9 cellular contexts compared by ENCODE assay signal in the genomic region with DNA sequence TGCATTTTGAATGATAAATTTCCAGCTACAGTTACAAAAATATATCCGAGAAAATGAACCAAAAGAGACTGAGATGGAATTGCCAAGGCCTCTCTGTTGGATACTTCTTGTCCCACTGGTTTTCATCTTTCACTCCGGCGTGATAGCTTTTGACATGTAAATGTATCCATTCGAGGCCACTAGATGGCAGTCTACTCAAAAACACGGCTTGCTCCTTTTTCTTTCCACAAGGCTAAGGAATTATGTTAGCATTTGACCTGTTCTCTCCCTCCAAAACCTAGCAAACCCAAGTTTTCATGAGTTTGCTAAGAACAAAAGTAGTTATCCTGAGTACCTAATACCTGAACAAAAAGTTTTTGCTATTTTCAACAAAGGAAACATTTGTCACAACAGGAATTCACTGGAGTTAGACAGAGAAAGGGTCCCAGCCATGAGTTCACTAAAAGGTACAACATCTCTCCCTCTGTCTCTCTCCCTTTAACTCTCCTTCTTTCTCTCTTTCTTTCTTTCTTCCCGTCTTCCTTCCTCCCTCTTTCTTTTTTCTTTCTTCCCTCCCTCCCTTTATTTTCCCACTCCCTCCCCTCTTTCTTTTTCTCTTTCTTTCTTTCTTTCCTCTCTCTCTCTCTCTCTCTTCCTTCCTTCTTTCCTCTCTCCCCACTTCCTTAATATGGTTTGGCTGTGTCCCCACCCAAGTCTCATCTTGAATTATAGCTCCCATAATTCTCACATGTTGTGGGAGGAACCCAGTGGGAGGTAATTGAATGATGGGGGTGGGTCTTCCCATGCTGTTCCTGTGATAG.
A peak's percentile ranks its signal among the peaks of the same experiment; 100 is the strongest.
DNase-seq lines count a peak whose midpoint lies in the region; ATAC-seq and TF ChIP-seq lines count a peak whose summit lies in the region.
"Had no signal": no experiment of that assay in that cellular context is flagged by ENCODE, and none has a peak within 500 bp of the region (broad histone marks: within the 10 kb centered on the region; RNA-seq: fewer than 3 reads in every experiment).

No MANE protein-coding gene starts in this region.

- no peaks in the 10 kb centered on the region for H3K4me1 ChIP-seq in prostate gland (replicated peaks)

- intact Hi-C loops in prostate gland (cut with DNase I), result no loop called here

- H3K27me3 ChIP-seq in AG04450 (ENCODE audit: control insufficient read depth, insufficient read depth, low read length) (no peaks in the 10 kb centered on the region), GM06990 (replicated peaks; ENCODE audit: control insufficient read depth, insufficient read depth, low read length) (no peaks in the 10 kb centered on the region), prostate gland (replicated peaks; ENCODE audit: insufficient read depth) (no peaks in the 10 kb centered on the region)

- ATAC-seq in HG02610 (IDR thresholded peaks at IDR 0.05; ENCODE audit: unreplicated experiment), result peak; percentile 72

- H3K9me3 ChIP-seq in AG04450 (ENCODE audit: control insufficient read depth, insufficient read depth, low read length) (peaks cover 6% of the 10 kb centered on the region), prostate gland (no peaks in the 10 kb centered on the region)

- 15% methylated on average over 6 of the region's 6 CpGs for WGBS in prostate gland

- H3K36me3 ChIP-seq in GM06990 (ENCODE audit: control insufficient read depth, insufficient read depth, low read length) (no peaks in the 10 kb centered on the region), prostate gland (no peaks in the 10 kb centered on the region)

- peak; percentile 58 for TF ChIP-seq CTCF in AG04450 (IDR thresholded peaks at IDR 0.05; ENCODE audit: low read depth, low read length)
- TF ChIP-seq CTCF in GM06990 (IDR thresholded peaks at IDR 0.05; ENCODE audit: insufficient read depth, low read length, poor library complexity, severe bottlenecking), result peak; percentile 71
- TF ChIP-seq CTCF in fibroblast of villous mesenchyme (IDR thresholded peaks at IDR 0.05; ENCODE audit: insufficient read depth, low read depth, low read length), result peak; percentile 71
- peak in 3 of 4 experiments; percentile 24 to 42 (median 39) for TF ChIP-seq CTCF in prostate gland (IDR thresholded peaks at IDR 0.05)

- no peak for DNase-seq in AG04450 (ENCODE audit: low read depth, low spot score)
- DNase-seq in GM06990 (ENCODE audit: extremely low read depth, insufficient read length), result no peak
- DNase-seq in NCI-H128 (lab: John Stamatoyannopoulos, UW; ENCODE audit: unreplicated experiment), result peak; percentile 31
- peak; percentile 32 for DNase-seq in SKM-1 (lab: John Stamatoyannopoulos, UW; ENCODE audit: unreplicated experiment)
- peak; percentile 50 for DNase-seq in fibroblast of villous mesenchyme (ENCODE audit: low read depth)
- no peak for DNase-seq in prostate gland (ENCODE audit: low spot score)
- no peak for DNase-seq in effector CD8-positive, alpha-beta T cell (lab: John Stamatoyannopoulos, UW)
- DNase-seq: left cardiac atrium had no signal

- CTCF ChIA-PET in AG04450 (lab: Charles Lee), result interaction anchor here (1.0 to 1.2 kb wide), 2 partner anchors 10 to 11 kb away, joined by 3 read pairs; no protein-coding TSS in a partner anchor

- H3K4me3 ChIP-seq in AG04450 (ENCODE audit: low read depth, low read length), result no peak overlapping the region
- H3K4me3 ChIP-seq in GM06990 (replicated peaks; ENCODE audit: low read depth, low read length), result no peak overlapping the region
- H3K4me3 ChIP-seq in fibroblast of villous mesenchyme (ENCODE audit: low read depth, low read length), result no peak overlapping the region
- H3K4me3 ChIP-seq in prostate gland, result no peak overlapping the region

- POLR2A ChIA-PET in AG04450 (lab: Yijun Ruan, JAX), result no interaction called here

- no peak for TF ChIP-seq POLR2A in prostate gland (IDR thresholded peaks at IDR 0.05)

- H3K27ac ChIP-seq in AG04450 (ENCODE audit: low read depth, low read length) (no peak overlapping the region), prostate gland (no peak overlapping the region)

Comparison
In these comparisons a context has a peak if more than half of its experiments do, and no peak if none do; other contexts are left out.
1. DNase-seq: peak in NCI-H128 (single experiment), SKM-1 (single experiment) and fibroblast of villous mesenchyme (single experiment); none in AG04450 (single experiment), GM06990 (single experiment), prostate gland (single experiment) and effector CD8-positive, alpha-beta T cell (single experiment).
2. Peak in every context shown above with its lines, with median percentiles within 50 percentile points of each other: CTCF ChIP-seq.